Comparison of ENCODE assay signal across 1 cellular context in genomic region chr4:41072021-41072777, GRCh38.
TF ChIP-seq lines count a peak whose summit lies in the region.

No MANE protein-coding gene starts in this region.

TF ChIP-seq in SK-N-SH, 30 proteins besides CTCF, POLR2A, EP300 and RAD21 (continued from another document):
- no peak for TF ChIP-seq USF2 (IDR thresholded peaks at IDR 0.05; ENCODE audit: borderline replicate concordance, low read depth, low read length)
TF ChIP-seq in SK-N-SH: peak in this region for 0.
